8 cellular contexts compared by ENCODE assay signal in the genomic region with DNA sequence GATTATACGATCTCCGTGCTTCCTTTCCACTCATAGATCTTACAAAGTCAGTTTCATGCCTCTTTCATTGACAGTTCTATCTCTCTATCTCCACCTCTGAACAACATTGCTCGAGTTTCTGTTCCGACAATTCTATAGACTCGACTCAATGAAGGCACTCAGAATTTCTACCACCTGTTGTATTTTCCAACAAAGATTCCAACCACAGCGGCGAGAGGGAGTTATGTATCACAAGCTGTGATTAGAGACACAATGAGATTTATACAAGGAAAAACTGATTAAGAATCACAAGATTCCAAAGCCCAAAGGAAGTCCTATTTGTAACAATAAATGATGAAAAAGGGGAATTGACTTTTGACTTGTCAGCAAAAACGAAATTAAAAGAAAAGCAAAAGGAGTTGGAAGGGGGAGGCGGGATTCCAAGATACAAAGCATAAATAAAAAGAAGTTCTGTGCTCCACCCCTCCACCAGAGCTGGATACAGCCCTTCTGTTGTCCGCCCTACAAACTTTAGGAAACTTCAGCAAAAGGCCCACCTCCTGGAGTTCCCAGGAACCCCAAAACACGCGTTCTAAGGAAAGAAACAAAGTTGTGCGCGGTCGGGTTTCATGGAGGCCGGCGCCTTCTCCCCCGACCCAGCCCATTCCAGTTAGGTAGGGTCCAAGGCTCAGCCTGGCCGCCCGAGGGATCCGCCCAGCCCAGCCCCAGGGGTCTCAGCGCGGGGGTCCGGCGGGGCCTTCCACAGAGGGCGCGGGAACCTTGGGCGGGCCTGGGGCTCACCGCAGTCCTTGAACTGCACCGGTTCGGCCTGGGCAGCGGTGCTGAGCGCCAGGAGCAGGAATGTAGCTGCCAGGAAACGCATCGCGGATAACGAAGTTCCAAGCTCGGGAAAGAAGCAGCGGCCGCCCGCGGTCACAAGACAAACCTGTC. TPM values are rescaled to one million over a fixed set of nuclear protein-coding genes. Genes with fewer than 3 reads are reported as not detected.
A peak's percentile ranks its signal among the peaks of the same experiment; 100 is the strongest.
DNase-seq lines count a peak whose midpoint lies in the region; ATAC-seq and TF ChIP-seq lines count a peak whose summit lies in the region.

Gene NPC2 (minus strand): TSS at position 893 of the 930 bp plus-strand sequence. CDS start 31 bp downstream, at position 862.

- H3K9ac ChIP-seq in BLaER1 treated with 17β-estradiol and CSF1 and Interleukin-3, amounts not matched to agents 10 nM and 100 nM, result peak within 1 kb of the TSS; percentile 83 to 98 (median 92)
- H3K9ac ChIP-seq in subcutaneous abdominal adipose tissue (ENCODE audit: low read length in 5 of 5), result peak within 1 kb of the TSS; percentile 57 to 96 (median 95)

- no peaks in the 10 kb centered on the region for H3K9me3 ChIP-seq in BLaER1 treated with 17β-estradiol and CSF1 and Interleukin-3, amounts not matched to agents 10 nM and 100 nM (replicated peaks in 1 of 11)
- no peaks in the 10 kb centered on the region for H3K9me3 ChIP-seq in body of pancreas
- H3K9me3 ChIP-seq in subcutaneous abdominal adipose tissue (ENCODE audit: control insufficient read depth in 5 of 5, low read length in 5 of 5), result no peaks in the 10 kb centered on the region

- intact Hi-C loops in body of pancreas (cut with DNase I), result no loop called here

- peaks cover 0 to 49% (median 4%) of the 10 kb centered on the region in 11 experiments; a peak in 12 of 22 replicates for H4K20me1 ChIP-seq in BLaER1 treated with 17β-estradiol and CSF1 and Interleukin-3, amounts not matched to agents 10 nM and 100 nM

- TF ChIP-seq POLR2A in body of pancreas (IDR thresholded peaks at IDR 0.05), result peak; percentile 22 to 70 (median 64)

- ATAC-seq in GM21360 (IDR thresholded peaks at IDR 0.05; ENCODE audit: unreplicated experiment), result peak; percentile 8
- no peak for ATAC-seq in body of pancreas
- ATAC-seq in HG03571 (IDR thresholded peaks at IDR 0.05; ENCODE audit: unreplicated experiment), result no peak

- peaks cover 0 to 4% (median 0%) of the 10 kb centered on the region in 11 experiments; a peak in 6 of 22 replicates for H3K27me3 ChIP-seq in BLaER1 treated with 17β-estradiol and CSF1 and Interleukin-3, amounts not matched to agents 10 nM and 100 nM
- no peaks in the 10 kb centered on the region for H3K27me3 ChIP-seq in body of pancreas
- no peaks in the 10 kb centered on the region for H3K27me3 ChIP-seq in layer of hippocampus (ENCODE audit: control insufficient read depth, insufficient read depth, low read length)
- no peaks in the 10 kb centered on the region for H3K27me3 ChIP-seq in subcutaneous abdominal adipose tissue (ENCODE audit: control insufficient read depth in 5 of 5, insufficient read depth in 4 of 5, low read length in 5 of 5)

- DNase-seq in body of pancreas (no peak), SHP77 (lab: John Stamatoyannopoulos, UW) (no peak)

- no peak for TF ChIP-seq CTCF in body of pancreas (IDR thresholded peaks at IDR 0.05)

- peak within 1 kb of the TSS; percentile 78 to 97 (median 94) for H3K4me3 ChIP-seq in BLaER1 treated with 17β-estradiol and CSF1 and Interleukin-3, amounts not matched to agents 10 nM and 100 nM
- H3K4me3 ChIP-seq in body of pancreas, result peak within 1 kb of the TSS; percentile 83 to 85
- peak within 1 kb of the TSS; percentile 83 to 96 (median 88) for H3K4me3 ChIP-seq in subcutaneous abdominal adipose tissue (ENCODE audit: low read depth in 1 of 5, low read length in 5 of 5)

- no peak for TF ChIP-seq EP300 in Ishikawa (IDR thresholded peaks at IDR 0.05; ENCODE audit: borderline replicate concordance)

- peak within 1 kb of the TSS; percentile 82 to 98 (median 89) for H3K27ac ChIP-seq in BLaER1 treated with 17β-estradiol and CSF1 and Interleukin-3, amounts not matched to agents 10 nM and 100 nM
- H3K27ac ChIP-seq in body of pancreas, result peak within 1 kb of the TSS; percentile 84 to 92 (median 88)
- H3K27ac ChIP-seq in layer of hippocampus (ENCODE audit: low read depth, low read length), result peak within 1 kb of the TSS; percentile 83
- H3K27ac ChIP-seq in subcutaneous abdominal adipose tissue (ENCODE audit: low read depth, low read length), result peak within 1 kb of the TSS; percentile 84

- no peak for TF ChIP-seq RAD21 in Ishikawa (IDR thresholded peaks at IDR 0.05; ENCODE audit: low read depth)

- peaks cover 0 to 45% (median 16%) of the 10 kb centered on the region in 11 experiments; a peak in 15 of 22 replicates for H3K36me3 ChIP-seq in BLaER1 treated with 17β-estradiol and CSF1 and Interleukin-3, amounts not matched to agents 10 nM and 100 nM
- no peaks in the 10 kb centered on the region for H3K36me3 ChIP-seq in body of pancreas (replicated peaks in 1 of 2; ENCODE audit: insufficient read depth in 1 of 2, low read depth in 2 of 2)
- H3K36me3 ChIP-seq in subcutaneous abdominal adipose tissue (ENCODE audit: control insufficient read depth in 5 of 5, insufficient read depth in 5 of 5, low read length in 5 of 5), result peaks cover 0 to 5% (median 0%) of the 10 kb centered on the region in 5 donors

- H3K4me2 ChIP-seq in BLaER1 treated with 17β-estradiol and CSF1 and Interleukin-3, amounts not matched to agents 10 nM and 100 nM, result peak within 1 kb of the TSS; percentile 92 to 99 (median 96)

- H3K4me1 ChIP-seq in BLaER1 treated with 17β-estradiol and CSF1 and Interleukin-3, amounts not matched to agents 10 nM and 100 nM, result peaks cover 42 to 73% (median 52%) of the 10 kb centered on the region in 10 experiments
- H3K4me1 ChIP-seq in body of pancreas (peaks cover 32% of the 10 kb centered on the region), subcutaneous abdominal adipose tissue (ENCODE audit: control insufficient read depth in 5 of 5, insufficient read depth in 5 of 5, low read length in 5 of 5) (peaks cover 3 to 46% (median 40%) of the 10 kb centered on the region in 5 donors)

- 0 to 1% methylated on average over 20 to 42 of the region's 42 CpGs for WGBS in body of pancreas, 2 donors

TF ChIP-seq in Ishikawa, 13 proteins besides CTCF, POLR2A, EP300 and RAD21:
- TF ChIP-seq TEAD4 (IDR thresholded peaks at IDR 0.05) (0 out of 2 replicates have a peak, but pooled peaks have one; percentile 44), YY1 (IDR thresholded peaks at IDR 0.05; ENCODE audit: low read depth) (no peak), EGR1 (IDR thresholded peaks at IDR 0.05) (no peak), NFIC (IDR thresholded peaks at IDR 0.05) (peak; percentile 34; the same call in 1 of the 2 replicates), CREB1 (IDR thresholded peaks at IDR 0.05; ENCODE audit: low read depth) (no peak), TAF1 (IDR thresholded peaks at IDR 0.05; ENCODE audit: low read depth) (peak; percentile 55; the same call in 1 of the 2 replicates), ZBTB7A (IDR thresholded peaks at IDR 0.05; ENCODE audit: low read depth) (peak; percentile 87; the same call in 1 of the 2 replicates), TCF12 (IDR thresholded peaks at IDR 0.05; ENCODE audit: low read depth) (peak; percentile 48; the same call in 1 of the 2 replicates), CEBPB (IDR thresholded peaks at IDR 0.05) (no peak), FOXM1 (IDR thresholded peaks at IDR 0.05; ENCODE audit: borderline replicate concordance, low read depth) (no peak)
- TF ChIP-seq, protein P1, sequence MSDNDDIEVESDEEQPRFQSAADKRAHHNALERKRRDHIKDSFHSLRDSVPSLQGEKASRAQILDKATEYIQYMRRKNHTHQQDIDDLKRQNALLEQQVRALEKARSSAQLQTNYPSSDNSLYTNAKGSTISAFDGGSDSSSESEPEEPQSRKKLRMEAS (IDR thresholded peaks at IDR 0.05), result no peak
- TF ChIP-seq, protein P2, sequence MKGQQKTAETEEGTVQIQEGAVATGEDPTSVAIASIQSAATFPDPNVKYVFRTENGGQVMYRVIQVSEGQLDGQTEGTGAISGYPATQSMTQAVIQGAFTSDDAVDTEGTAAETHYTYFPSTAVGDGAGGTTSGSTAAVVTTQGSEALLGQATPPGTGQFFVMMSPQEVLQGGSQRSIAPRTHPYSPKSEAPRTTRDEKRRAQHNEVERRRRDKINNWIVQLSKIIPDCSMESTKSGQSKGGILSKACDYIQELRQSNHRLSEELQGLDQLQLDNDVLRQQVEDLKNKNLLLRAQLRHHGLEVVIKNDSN (IDR thresholded peaks at IDR 0.05), result peak; percentile 35; the same call in 1 of the 2 replicates
- TF ChIP-seq, protein P3, sequence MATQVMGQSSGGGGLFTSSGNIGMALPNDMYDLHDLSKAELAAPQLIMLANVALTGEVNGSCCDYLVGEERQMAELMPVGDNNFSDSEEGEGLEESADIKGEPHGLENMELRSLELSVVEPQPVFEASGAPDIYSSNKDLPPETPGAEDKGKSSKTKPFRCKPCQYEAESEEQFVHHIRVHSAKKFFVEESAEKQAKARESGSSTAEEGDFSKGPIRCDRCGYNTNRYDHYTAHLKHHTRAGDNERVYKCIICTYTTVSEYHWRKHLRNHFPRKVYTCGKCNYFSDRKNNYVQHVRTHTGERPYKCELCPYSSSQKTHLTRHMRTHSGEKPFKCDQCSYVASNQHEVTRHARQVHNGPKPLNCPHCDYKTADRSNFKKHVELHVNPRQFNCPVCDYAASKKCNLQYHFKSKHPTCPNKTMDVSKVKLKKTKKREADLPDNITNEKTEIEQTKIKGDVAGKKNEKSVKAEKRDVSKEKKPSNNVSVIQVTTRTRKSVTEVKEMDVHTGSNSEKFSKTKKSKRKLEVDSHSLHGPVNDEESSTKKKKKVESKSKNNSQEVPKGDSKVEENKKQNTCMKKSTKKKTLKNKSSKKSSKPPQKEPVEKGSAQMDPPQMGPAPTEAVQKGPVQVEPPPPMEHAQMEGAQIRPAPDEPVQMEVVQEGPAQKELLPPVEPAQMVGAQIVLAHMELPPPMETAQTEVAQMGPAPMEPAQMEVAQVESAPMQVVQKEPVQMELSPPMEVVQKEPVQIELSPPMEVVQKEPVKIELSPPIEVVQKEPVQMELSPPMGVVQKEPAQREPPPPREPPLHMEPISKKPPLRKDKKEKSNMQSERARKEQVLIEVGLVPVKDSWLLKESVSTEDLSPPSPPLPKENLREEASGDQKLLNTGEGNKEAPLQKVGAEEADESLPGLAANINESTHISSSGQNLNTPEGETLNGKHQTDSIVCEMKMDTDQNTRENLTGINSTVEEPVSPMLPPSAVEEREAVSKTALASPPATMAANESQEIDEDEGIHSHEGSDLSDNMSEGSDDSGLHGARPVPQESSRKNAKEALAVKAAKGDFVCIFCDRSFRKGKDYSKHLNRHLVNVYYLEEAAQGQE (IDR thresholded peaks at IDR 0.05; ENCODE audit: low read depth), result no peak
TF ChIP-seq in Ishikawa: peak in this region for 6.

RNA-seq across cellular contexts. Expression of gene NPC2, which starts in this region (rescaled TPM):
- 100 to 1,000 TPM in 1 of 2 donors, 10 to 100 TPM in 1; 97.5 to 130 TPM for total RNA-seq in body of pancreas
